Comparison of ENCODE assay signal across 1 cellular context in the genomic region with DNA sequence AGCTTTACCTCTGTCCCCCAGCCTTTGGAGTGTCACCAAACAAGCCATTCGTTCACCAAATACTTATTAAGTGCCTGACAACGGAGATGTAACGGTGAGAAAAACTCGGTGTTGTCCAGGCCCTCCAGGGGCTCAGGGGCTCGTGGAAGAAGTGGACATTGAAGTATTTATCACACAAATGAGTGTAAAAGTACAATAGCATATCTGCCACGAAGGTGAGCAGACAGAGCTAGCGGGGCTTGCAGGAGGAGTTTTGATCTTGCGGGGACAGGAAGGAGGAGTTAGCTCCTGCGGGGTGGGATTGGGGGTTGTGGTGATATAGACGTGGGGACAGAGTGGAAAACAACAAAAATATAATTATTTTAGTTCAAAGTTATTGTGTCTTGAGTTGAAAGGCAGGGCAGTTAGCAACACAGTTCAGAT.
TF ChIP-seq lines count a peak whose summit lies in the region.

No MANE protein-coding gene starts in this region.

TF ChIP-seq in H1, 55 proteins besides CTCF, POLR2A, EP300 and RAD21:
- 0 out of 2 replicates have a peak, but pooled peaks have one; percentile 30 for TF ChIP-seq PHF8 (conservative IDR thresholded peaks at IDR 0.05; ENCODE audit: low read depth, low read length)
